Comparison of ENCODE assay signal across 23 cellular contexts in the genomic region with DNA sequence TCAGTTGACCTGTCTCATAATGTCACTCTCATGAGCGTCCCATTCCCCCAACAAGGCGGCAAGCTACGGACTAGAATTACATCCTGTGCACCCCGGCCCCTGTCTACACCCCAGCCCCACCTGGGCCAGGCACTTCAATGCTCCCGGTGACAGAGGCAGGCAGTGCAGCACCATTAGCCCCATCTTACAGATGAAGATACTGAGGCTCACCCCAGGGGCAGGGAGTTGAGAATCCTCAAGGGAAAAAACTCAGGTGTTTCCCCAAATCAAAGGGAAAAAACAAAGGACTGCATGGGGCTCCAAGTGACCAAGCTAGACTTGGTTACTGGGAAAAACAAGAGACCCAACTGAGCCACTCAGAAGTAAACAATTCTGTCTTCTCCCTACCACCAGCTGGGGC.
"Had no signal": no experiment of that assay in that cellular context is flagged by ENCODE, and none has a peak within 500 bp of the region (broad histone marks: within the 10 kb centered on the region; RNA-seq: fewer than 3 reads in every experiment).

No MANE protein-coding gene starts in this region.

- H3K9me3 Mint-ChIP-seq: activated CD8-positive, alpha-beta T cell treated with anti-CD3 and anti-CD28 coated beads for 36 hours; activated naive CD4-positive, alpha-beta T cell treated with anti-CD3 and anti-CD28 coated beads, Interleukin-2, amount 10 ng/mL, durations not matched to agents 7 days and 5 days; activated naive CD8-positive, alpha-beta T cell treated with anti-CD3 and anti-CD28 coated beads for 36 hours; activated T-cell treated with anti-CD3 and anti-CD28 coated beads, Interleukin-2, amount 50 U/mL, for 72 hours; activated T-helper 2 cell treated with anti-CD3 and anti-CD28 coated beads, Interferon-gamma antibody, Interleukin-2, Interleukin-4, amounts not matched to agents 10 μg/mL and 5 μg/mL and 100 μg/mL, durations not matched to agents 14 hours and 24 hours and 36 hours had no signal

- H3K4me3 Mint-ChIP-seq: activated CD8-positive, alpha-beta T cell treated with anti-CD3 and anti-CD28 coated beads for 36 hours; activated naive CD4-positive, alpha-beta T cell treated with anti-CD3 and anti-CD28 coated beads, Interleukin-2, amount 10 ng/mL, durations not matched to agents 7 days and 5 days; activated naive CD8-positive, alpha-beta T cell treated with anti-CD3 and anti-CD28 coated beads for 36 hours; activated T-cell treated with anti-CD3 and anti-CD28 coated beads, Interleukin-2, amount 50 U/mL, for 72 hours; T-helper 17 cell had no signal

- H3K27ac ChIP-seq: KMS-11 had no signal

- H3K27ac Mint-ChIP-seq: activated CD8-positive, alpha-beta T cell treated with anti-CD3 and anti-CD28 coated beads for 36 hours; activated naive CD4-positive, alpha-beta T cell treated with anti-CD3 and anti-CD28 coated beads, Interleukin-2, amount 10 ng/mL, durations not matched to agents 7 days and 5 days; activated naive CD8-positive, alpha-beta T cell treated with anti-CD3 and anti-CD28 coated beads for 36 hours; activated T-cell treated with anti-CD3 and anti-CD28 coated beads, Interleukin-2, amount 50 U/mL, for 72 hours; activated T-helper 2 cell treated with anti-CD3 and anti-CD28 coated beads, Interferon-gamma antibody, Interleukin-2, Interleukin-4, amounts not matched to agents 10 μg/mL and 5 μg/mL and 100 μg/mL, durations not matched to agents 14 hours and 24 hours and 36 hours; T-helper 17 cell had no signal

- H3K36me3 ChIP-seq: breast epithelium had no signal

- H3K4me2 ChIP-seq: KMS-11 had no signal

- H3K27me3 ChIP-seq: breast epithelium had no signal

- H3K9me3 ChIP-seq: breast epithelium had no signal

- DNase-seq: activated CD4-positive, alpha-beta T cell treated with anti-CD3 and anti-CD28 coated beads, Interleukin-2, amount 50 U/mL, for 1 hour; activated CD4-positive, CD25-positive, alpha-beta regulatory T cell; activated CD8-positive, alpha-beta memory T cell treated with anti-CD3 and anti-CD28 coated beads, Interleukin-2, amount 50 U/mL, for 4 hours; activated CD8-positive, alpha-beta T cell treated with anti-CD3 and anti-CD28 coated beads for 36 hours; activated gamma-delta T cell treated with Interleukin-2 at 50 U/mL for 16 hours; activated naive CD4-positive, alpha-beta T cell treated with anti-CD3 and anti-CD28 coated beads, Interleukin-2, amount 10 ng/mL, durations not matched to agents 7 days and 5 days; activated naive CD8-positive, alpha-beta T cell treated with anti-CD3 and anti-CD28 coated beads for 36 hours; activated T-cell treated with anti-CD3 and anti-CD28 coated beads, Interleukin-2, amount 50 U/mL, for 72 hours; anterior cingulate cortex; caudate nucleus; MM.1S; NCI-H1105; NCI-H1694 treated with DMSO at 0.1 percent for 48 hours; NCI-H2029 treated with DMSO at 0.1 percent for 48 hours; NCI-H510A; NCI-H526 treated with DMSO at 0.1 percent for 48 hours; NCI-H82; SIG-M5; T-helper 17 cell; T-helper 9 cell had no signal

- ATAC-seq: activated CD8-positive, alpha-beta T cell treated with anti-CD3 and anti-CD28 coated beads for 36 hours; activated T-cell treated with anti-CD3 and anti-CD28 coated beads, Interleukin-2, amount 50 U/mL, for 72 hours; T-helper 17 cell had no signal

- H3K36me3 Mint-ChIP-seq: activated naive CD4-positive, alpha-beta T cell treated with anti-CD3 and anti-CD28 coated beads, Interleukin-2, amount 10 ng/mL, durations not matched to agents 7 days and 5 days; activated naive CD8-positive, alpha-beta T cell treated with anti-CD3 and anti-CD28 coated beads for 36 hours had no signal

- H3K9ac ChIP-seq: KMS-11 had no signal
